In the genomic region with DNA sequence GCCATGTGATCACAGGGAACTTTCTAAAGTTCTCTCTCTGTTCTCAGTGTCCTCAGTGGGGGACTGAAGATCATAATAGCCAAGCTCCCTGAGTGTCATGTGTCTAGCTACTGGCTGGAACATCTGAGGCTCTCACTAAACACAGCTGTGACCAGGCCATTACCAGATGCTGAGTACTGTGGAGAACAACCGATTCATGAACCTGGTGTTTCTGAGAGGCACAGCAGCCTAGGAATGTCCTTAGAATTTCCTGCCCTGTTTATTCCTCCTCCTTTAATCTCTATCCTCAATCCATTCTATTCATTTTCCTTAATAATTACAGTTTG, we compare ENCODE assay signal across 25 cellular contexts.
DNase-seq lines count a peak whose midpoint lies in the region; ATAC-seq and TF ChIP-seq lines count a peak whose summit lies in the region.
"Had no signal": no experiment of that assay in that cellular context is flagged by ENCODE, and none has a peak within 500 bp of the region (broad histone marks: within the 10 kb centered on the region; RNA-seq: fewer than 3 reads in every experiment).

No MANE protein-coding gene starts in this region.

- H3K9ac ChIP-seq in mucosa of rectum (ENCODE audit: low read depth in 1 of 2, low read length in 2 of 2) = no peak overlapping the region
- H3K9ac ChIP-seq: BLaER1 treated with 17β-estradiol and CSF1 and Interleukin-3, amounts not matched to agents 10 nM and 100 nM had no signal

- H3K4me1 ChIP-seq in esophagus muscularis mucosa (peaks cover 44 to 63% (median 50%) of the 10 kb centered on the region in 4 donors), mucosa of rectum (ENCODE audit: control insufficient read depth in 2 of 2, insufficient read depth in 2 of 2, low read length in 2 of 2) (peaks cover 11 to 48% of the 10 kb centered on the region in 2 donors), transverse colon (peaks cover 8 to 63% (median 34%) of the 10 kb centered on the region in 4 donors), esophagus squamous epithelium (peaks cover 0 to 27% (median 9%) of the 10 kb centered on the region in 3 donors)
- H3K4me1 ChIP-seq: BLaER1 treated with 17β-estradiol and CSF1 and Interleukin-3, amounts not matched to agents 10 nM and 100 nM; prostate gland had no signal

- H3K36me3 ChIP-seq in esophagus muscularis mucosa (no peaks in the 10 kb centered on the region), mucosa of rectum (ENCODE audit: control insufficient read depth in 2 of 2, insufficient read depth in 2 of 2, low read length in 2 of 2) (no peaks in the 10 kb centered on the region), transverse colon (no peaks in the 10 kb centered on the region), esophagus squamous epithelium (no peaks in the 10 kb centered on the region)
- H3K36me3 ChIP-seq: BLaER1 treated with 17β-estradiol and CSF1 and Interleukin-3, amounts not matched to agents 10 nM and 100 nM; colonic mucosa; left lung; MG63; prostate gland; spleen; WERI-Rb-1 had no signal

- H3K4me3 ChIP-seq in esophagus muscularis mucosa = no peak overlapping the region
- no peak overlapping the region for H3K4me3 ChIP-seq in mucosa of rectum (ENCODE audit: low read length in 2 of 2)
- no peak overlapping the region for H3K4me3 ChIP-seq in transverse colon
- H3K4me3 ChIP-seq in esophagus squamous epithelium = no peak overlapping the region
- H3K4me3 ChIP-seq: BLaER1 treated with 17β-estradiol and CSF1 and Interleukin-3, amounts not matched to agents 10 nM and 100 nM; colonic mucosa; left lung; MG63; prostate gland; spleen had no signal

- H3K27ac Mint-ChIP-seq in stimulated activated naive CD8-positive, alpha-beta T cell treated with anti-CD3 and anti-CD28 coated beads, Interleukin-15, amount 100 ng/mL, for 72 hours = no peak overlapping the region
- H3K27ac Mint-ChIP-seq: activated naive CD8-positive, alpha-beta T cell treated with anti-CD3 and anti-CD28 coated beads for 36 hours; activated T-helper 2 cell treated with anti-CD3 and anti-CD28 coated beads, Interferon-gamma antibody, Interleukin-2, Interleukin-4, amounts not matched to agents 10 μg/mL and 5 μg/mL and 100 μg/mL, durations not matched to agents 14 hours and 24 hours and 36 hours had no signal

- ATAC-seq in Right ventricle myocardium inferior (peak; percentile 76), HG03432 (IDR thresholded peaks at IDR 0.05; ENCODE audit: unreplicated experiment) (no peak)
- no peak for ATAC-seq in stimulated activated naive CD8-positive, alpha-beta T cell treated with anti-CD3 and anti-CD28 coated beads, Interleukin-15, amount 100 ng/mL, for 72 hours
- ATAC-seq: left lung, SK-N-SH treated with all-trans-retinoic acid at 6 μM for 48 hours had no signal

- in situ Hi-C loops in transverse colon (cut with MboI; ENCODE audit: low pct_ligation_motif_present in 1 of 4, low pct_unique_long_range_greater_than_20kb in 1 of 4, low sequenced_read_pairs in 3 of 4) = no loop called here

- H3K27ac ChIP-seq in esophagus muscularis mucosa (replicated peaks in 1 of 4) (peak overlapping the region in 3 of 4 donors; percentile 25 to 75 (median 71)), mucosa of rectum (ENCODE audit: low read depth in 2 of 2, low read length in 2 of 2) (peak overlapping the region; percentile 16 to 84), transverse colon (peak overlapping the region; percentile 7 to 73 (median 50)), esophagus squamous epithelium (peak overlapping the region in 1 of 4 donors; percentile 74)
- H3K27ac ChIP-seq: BLaER1 treated with 17β-estradiol and CSF1 and Interleukin-3, amounts not matched to agents 10 nM and 100 nM; HL-60; WERI-Rb-1 had no signal

- TF ChIP-seq EP300 in esophagus muscularis mucosa (IDR thresholded peaks at IDR 0.05) = no peak
- TF ChIP-seq EP300 in transverse colon (IDR thresholded peaks at IDR 0.05; ENCODE audit: low read depth) = no peak

- no peak for TF ChIP-seq CTCF in esophagus muscularis mucosa (IDR thresholded peaks at IDR 0.05)
- no peak for TF ChIP-seq CTCF in transverse colon (IDR thresholded peaks at IDR 0.05)
- TF ChIP-seq CTCF in esophagus squamous epithelium (IDR thresholded peaks at IDR 0.05) = peak in 1 of 6 experiments; percentile 3

- no peak for DNase-seq in Right ventricle myocardium inferior (ENCODE audit: missing footprints)
- DNase-seq in cardiac septum (ENCODE audit: low spot score) = no peak
- DNase-seq in esophagus muscularis mucosa (ENCODE audit: extremely low spot score) = peak; percentile 70
- no peak for DNase-seq in transverse colon
- DNase-seq in esophagus squamous epithelium (lab: John Stamatoyannopoulos, UW) = no peak
- DNase-seq in stimulated activated naive CD8-positive, alpha-beta T cell treated with anti-CD3 and anti-CD28 coated beads, Interleukin-15, amount 100 ng/mL, for 72 hours = no peak
- DNase-seq: activated naive CD8-positive, alpha-beta T cell treated with anti-CD3 and anti-CD28 coated beads for 36 hours; Caco-2; colonic mucosa; left lung; MG63; NCI-H1417 treated with DMSO at 0.1 percent for 48 hours; NCI-H510A treated with DMSO at 0.1 percent for 48 hours; RPMI8226; spleen; stimulated activated CD4-positive, alpha-beta T cell treated with anti-CD3 and anti-CD28 coated beads, Interleukin-4, amount 100 ng/mL, for 4 hours; WERI-Rb-1 had no signal

- TF ChIP-seq POLR2A in esophagus muscularis mucosa (IDR thresholded peaks at IDR 0.05; ENCODE audit: low read depth) (no peak), transverse colon (IDR thresholded peaks at IDR 0.05) (no peak), esophagus squamous epithelium (IDR thresholded peaks at IDR 0.05) (no peak)

- no peaks in the 10 kb centered on the region for H3K4me1 Mint-ChIP-seq in stimulated activated naive CD8-positive, alpha-beta T cell treated with anti-CD3 and anti-CD28 coated beads, Interleukin-15, amount 100 ng/mL, for 72 hours
- H3K4me1 Mint-ChIP-seq: activated naive CD8-positive, alpha-beta T cell treated with anti-CD3 and anti-CD28 coated beads for 36 hours had no signal

- intact Hi-C loops in Right ventricle myocardium inferior (cut with DNase I) (no loop called here), cardiac septum (cut with DNase I) (no loop called here), esophagus muscularis mucosa (cut with DNase I) (no loop called here), transverse colon (cut with DNase I; ENCODE audit: low total_unique reads) (no loop called here), esophagus squamous epithelium (cut with DNase I) (no loop called here)

- H3K27me3 Mint-ChIP-seq in stimulated activated naive CD8-positive, alpha-beta T cell treated with anti-CD3 and anti-CD28 coated beads, Interleukin-15, amount 100 ng/mL, for 72 hours = peaks cover 35% of the 10 kb centered on the region

- H3K4me3 Mint-ChIP-seq in stimulated activated naive CD8-positive, alpha-beta T cell treated with anti-CD3 and anti-CD28 coated beads, Interleukin-15, amount 100 ng/mL, for 72 hours = no peak overlapping the region
- H3K4me3 Mint-ChIP-seq: activated naive CD8-positive, alpha-beta T cell treated with anti-CD3 and anti-CD28 coated beads for 36 hours; neural crest cell had no signal

- H3K27me3 ChIP-seq in esophagus muscularis mucosa (no peaks in the 10 kb centered on the region), mucosa of rectum (ENCODE audit: control insufficient read depth in 2 of 2, insufficient read depth in 2 of 2, low read length in 2 of 2) (no peaks in the 10 kb centered on the region), transverse colon (no peaks in the 10 kb centered on the region), esophagus squamous epithelium (peaks cover 0 to 18% (median 0%) of the 10 kb centered on the region in 4 donors)
- H3K27me3 ChIP-seq: BLaER1 treated with 17β-estradiol and CSF1 and Interleukin-3, amounts not matched to agents 10 nM and 100 nM; colonic mucosa; left lung; MG63; spleen had no signal

- WGBS in esophagus muscularis mucosa = 77% methylated on average over 1 of the region's 1 CpG
- WGBS in transverse colon (ENCODE audit: low coverage in 1 of 2), 2 donors = 63 to 86% methylated on average over 1 of the region's 1 CpG
- 76 to 80% methylated on average over 1 of the region's 1 CpG for WGBS in esophagus squamous epithelium, 2 donors

- H3K9me3 Mint-ChIP-seq in stimulated activated naive CD8-positive, alpha-beta T cell treated with anti-CD3 and anti-CD28 coated beads, Interleukin-15, amount 100 ng/mL, for 72 hours = no peaks in the 10 kb centered on the region
- H3K9me3 Mint-ChIP-seq: activated naive CD8-positive, alpha-beta T cell treated with anti-CD3 and anti-CD28 coated beads for 36 hours; activated T-helper 2 cell treated with anti-CD3 and anti-CD28 coated beads, Interferon-gamma antibody, Interleukin-2, Interleukin-4, amounts not matched to agents 10 μg/mL and 5 μg/mL and 100 μg/mL, durations not matched to agents 14 hours and 24 hours and 36 hours; neural crest cell had no signal

- H3K9me3 ChIP-seq in esophagus muscularis mucosa = no peaks in the 10 kb centered on the region
- H3K9me3 ChIP-seq in mucosa of rectum (ENCODE audit: control insufficient read depth in 2 of 2, low read length in 2 of 2) = no peaks in the 10 kb centered on the region
- H3K9me3 ChIP-seq in transverse colon = no peaks in the 10 kb centered on the region
- H3K9me3 ChIP-seq in esophagus squamous epithelium = no peaks in the 10 kb centered on the region
- H3K9me3 ChIP-seq: BLaER1 treated with 17β-estradiol and CSF1 and Interleukin-3, amounts not matched to agents 10 nM and 100 nM; Caco-2; colonic mucosa; left lung; prostate gland; spleen had no signal
